In genomic region chr1:40679165-40679953, GRCh38 we compare ENCODE assay signal across 26 cellular contexts.
"Had no signal": no experiment of that assay in that cellular context is flagged by ENCODE, and none has a peak within 500 bp of the region (broad histone marks: within the 10 kb centered on the region; RNA-seq: fewer than 3 reads in every experiment).

No MANE protein-coding gene starts in this region.

- DNase-seq: activated B cell treated with CpG ODN at 0.5 μM for 24 hours; activated CD4-positive, alpha-beta T cell treated with anti-CD3 and anti-CD28 coated beads for 1 hour; activated CD4-positive, alpha-beta T cell treated with anti-CD3 and anti-CD28 coated beads, Interleukin-2, amount 10 ng/mL, durations not matched to agents 24 days and 14 days; activated CD4-positive, alpha-beta T cell treated with anti-CD3 and anti-CD28 coated beads, Interleukin-2, amount 50 U/mL, for 48 hours; activated CD8-positive, alpha-beta memory T cell treated with anti-CD3 and anti-CD28 coated beads, Interleukin-2, amount 10 ng/mL, durations not matched to agents 7 days and 5 days; activated effector memory CD4-positive, alpha-beta T cell treated with Interleukin-2 at 50 U/mL for 16 hours; activated naive CD4-positive, alpha-beta T cell treated with Interleukin-2 at 50 U/mL for 16 hours; activated naive CD8-positive, alpha-beta T cell treated with anti-CD3 and anti-CD28 coated beads, Interleukin-2, amount 50 U/mL, for 24 hours; activated T-cell treated with anti-CD3 and anti-CD28 coated beads, Interleukin-2, amount 50 U/mL, for 24 hours; amniotic stem cell; body of pancreas; central memory CD4-positive, alpha-beta T cell; IMR-90; NCI-H1105; NCI-H1436; NCI-H187 treated with DMSO at 0.1 percent for 48 hours; NCI-H2171 treated with DMSO at 0.1 percent for 48 hours; NCI-H226; NCI-H510A; NCI-H526 treated with DMSO at 0.1 percent for 48 hours; PC-3; SIG-M5; T-helper 17 cell; T-helper 9 cell had no signal

- H3K36me3 ChIP-seq: ascending aorta had no signal

- H3K9me3 ChIP-seq: ascending aorta, body of pancreas had no signal

- H3K27me3 ChIP-seq: ascending aorta, body of pancreas had no signal

- H3K27ac ChIP-seq: ascending aorta, body of pancreas, KMS-11 had no signal

- H3K4me1 ChIP-seq: body of pancreas had no signal

- H3K4me3 ChIP-seq: ascending aorta, body of pancreas had no signal
